Comparison of ENCODE assay signal across 1 cellular context in genomic region chr12:55927588-55928502, GRCh38.
A peak's percentile ranks its signal among the peaks of the same experiment; 100 is the strongest.
TF ChIP-seq lines count a peak whose summit lies in the region.

PYM1 (minus strand) TSS chr12:55927894; CDS start chr12:55927761, 133 bp downstream.

TF ChIP-seq in GM12878, 131 proteins besides CTCF, POLR2A, EP300 and RAD21 (continues in another document):
- TF ChIP-seq ZNF687 (IDR thresholded peaks at IDR 0.05) (peak; percentile 54; the same call in 1 of the 2 replicates), ZBTB11 (CRISPR knock-in tag; IDR thresholded peaks at IDR 0.05) (no peak), KLF5 (IDR thresholded peaks at IDR 0.05; ENCODE audit: partially characterized antibody) (no peak), ASH2L (IDR thresholded peaks at IDR 0.05; ENCODE audit: borderline replicate concordance, low read depth) (no peak), REST (IDR thresholded peaks at IDR 0.05; ENCODE audit: low read depth, low read length) (no peak), TCF3 (IDR thresholded peaks at IDR 0.05; ENCODE audit: borderline replicate concordance, insufficient read depth, low read depth, low read length) (0 out of 2 replicates have a peak, but pooled peaks have one; percentile 8), MEF2A (IDR thresholded peaks at IDR 0.05; ENCODE audit: insufficient read depth, low read depth, low read length) (0 out of 2 replicates have a peak, but pooled peaks have one; percentile 1), NR2F1 (conservative IDR thresholded peaks at IDR 0.05) (peak; percentile 99), MXI1 (IDR thresholded peaks at IDR 0.05; ENCODE audit: low read depth, low read length) (peak; percentile 54; the same call in 1 of the 2 replicates), IKZF1 (conservative IDR thresholded peaks at IDR 0.05) (peak; percentile 53; the same call in 1 of the 2 replicates), EZH2 (IDR thresholded peaks at IDR 0.05; ENCODE audit: borderline replicate concordance, control insufficient read depth, low read depth, low read length) (no peak), HDAC2 (IDR thresholded peaks at IDR 0.05) (no peak), POU2F2 (IDR thresholded peaks at IDR 0.05; ENCODE audit: borderline replicate concordance, low read depth, low read length) (0 out of 3 replicates have a peak, but pooled peaks have one; percentile 12), POLR2AphosphoS5 (IDR thresholded peaks at IDR 0.05; ENCODE audit: low read length) (peak; percentile 78), BRCA1 (IDR thresholded peaks at IDR 0.05; ENCODE audit: low read depth, low read length) (no peak), RELB (IDR thresholded peaks at IDR 0.05; ENCODE audit: low read depth) (no peak), E4F1 (IDR thresholded peaks at IDR 0.05; ENCODE audit: borderline replicate concordance, partially characterized antibody) (no peak), ETV6 (conservative IDR thresholded peaks at IDR 0.05 in 1 of 2, IDR thresholded peaks at IDR 0.05 in 1 of 2; ENCODE audit: borderline replicate concordance in 1 of 2, low read depth in 1 of 2) (no peak; a peak in 1 of 4 replicates), POLR2AphosphoS2 (IDR thresholded peaks at IDR 0.05; ENCODE audit: low read depth, low read length) (peak; percentile 50; the same call in 1 of the 2 replicates), ZNF24 (IDR thresholded peaks at IDR 0.05) (no peak), TARDBP (IDR thresholded peaks at IDR 0.05; ENCODE audit: borderline replicate concordance) (no peak), SREBF1 (IDR thresholded peaks at IDR 0.05; ENCODE audit: low read length) (no peak), HCFC1 (IDR thresholded peaks at IDR 0.05; ENCODE audit: low read length) (no peak), RUNX3 (IDR thresholded peaks at IDR 0.05; ENCODE audit: low read length) (peak; percentile 17), ZBTB40 (IDR thresholded peaks at IDR 0.05; ENCODE audit: borderline replicate concordance) (peak; percentile 55; the same call in 1 of the 2 replicates), SP1 (IDR thresholded peaks at IDR 0.05; ENCODE audit: low read depth, low read length) (peak; percentile 9), FOS (IDR thresholded peaks at IDR 0.05; ENCODE audit: borderline replicate concordance, extremely low read depth, insufficient read length) (no peak), USF2 (IDR thresholded peaks at IDR 0.05; ENCODE audit: borderline replicate concordance, low read depth, low read length) (no peak), NFYA (IDR thresholded peaks at IDR 0.05; ENCODE audit: borderline replicate concordance, low read depth, low read length) (no peak), NR2C1 (IDR thresholded peaks at IDR 0.05) (peak; percentile 93), FOXM1 (IDR thresholded peaks at IDR 0.05; ENCODE audit: low read depth, low read length) (0 out of 2 replicates have a peak, but pooled peaks have one; percentile 7), SKIL (IDR thresholded peaks at IDR 0.05; ENCODE audit: low read depth, poor library complexity, severe bottlenecking) (peak; percentile 17), SMAD5 (IDR thresholded peaks at IDR 0.05; ENCODE audit: low read depth) (peak; percentile 9), TCF12 (IDR thresholded peaks at IDR 0.05; ENCODE audit: low read depth, low read length) (no peak)
